ENCODE assay signal across 1 cellular context in genomic region chr7:91814189-91814588, GRCh38.
TF ChIP-seq lines count a peak whose summit lies in the region.

No MANE protein-coding gene starts in this region.

TF ChIP-seq in H1, 55 proteins besides CTCF, POLR2A, EP300 and RAD21 (continued from another document):
- TF ChIP-seq, protein P1, sequence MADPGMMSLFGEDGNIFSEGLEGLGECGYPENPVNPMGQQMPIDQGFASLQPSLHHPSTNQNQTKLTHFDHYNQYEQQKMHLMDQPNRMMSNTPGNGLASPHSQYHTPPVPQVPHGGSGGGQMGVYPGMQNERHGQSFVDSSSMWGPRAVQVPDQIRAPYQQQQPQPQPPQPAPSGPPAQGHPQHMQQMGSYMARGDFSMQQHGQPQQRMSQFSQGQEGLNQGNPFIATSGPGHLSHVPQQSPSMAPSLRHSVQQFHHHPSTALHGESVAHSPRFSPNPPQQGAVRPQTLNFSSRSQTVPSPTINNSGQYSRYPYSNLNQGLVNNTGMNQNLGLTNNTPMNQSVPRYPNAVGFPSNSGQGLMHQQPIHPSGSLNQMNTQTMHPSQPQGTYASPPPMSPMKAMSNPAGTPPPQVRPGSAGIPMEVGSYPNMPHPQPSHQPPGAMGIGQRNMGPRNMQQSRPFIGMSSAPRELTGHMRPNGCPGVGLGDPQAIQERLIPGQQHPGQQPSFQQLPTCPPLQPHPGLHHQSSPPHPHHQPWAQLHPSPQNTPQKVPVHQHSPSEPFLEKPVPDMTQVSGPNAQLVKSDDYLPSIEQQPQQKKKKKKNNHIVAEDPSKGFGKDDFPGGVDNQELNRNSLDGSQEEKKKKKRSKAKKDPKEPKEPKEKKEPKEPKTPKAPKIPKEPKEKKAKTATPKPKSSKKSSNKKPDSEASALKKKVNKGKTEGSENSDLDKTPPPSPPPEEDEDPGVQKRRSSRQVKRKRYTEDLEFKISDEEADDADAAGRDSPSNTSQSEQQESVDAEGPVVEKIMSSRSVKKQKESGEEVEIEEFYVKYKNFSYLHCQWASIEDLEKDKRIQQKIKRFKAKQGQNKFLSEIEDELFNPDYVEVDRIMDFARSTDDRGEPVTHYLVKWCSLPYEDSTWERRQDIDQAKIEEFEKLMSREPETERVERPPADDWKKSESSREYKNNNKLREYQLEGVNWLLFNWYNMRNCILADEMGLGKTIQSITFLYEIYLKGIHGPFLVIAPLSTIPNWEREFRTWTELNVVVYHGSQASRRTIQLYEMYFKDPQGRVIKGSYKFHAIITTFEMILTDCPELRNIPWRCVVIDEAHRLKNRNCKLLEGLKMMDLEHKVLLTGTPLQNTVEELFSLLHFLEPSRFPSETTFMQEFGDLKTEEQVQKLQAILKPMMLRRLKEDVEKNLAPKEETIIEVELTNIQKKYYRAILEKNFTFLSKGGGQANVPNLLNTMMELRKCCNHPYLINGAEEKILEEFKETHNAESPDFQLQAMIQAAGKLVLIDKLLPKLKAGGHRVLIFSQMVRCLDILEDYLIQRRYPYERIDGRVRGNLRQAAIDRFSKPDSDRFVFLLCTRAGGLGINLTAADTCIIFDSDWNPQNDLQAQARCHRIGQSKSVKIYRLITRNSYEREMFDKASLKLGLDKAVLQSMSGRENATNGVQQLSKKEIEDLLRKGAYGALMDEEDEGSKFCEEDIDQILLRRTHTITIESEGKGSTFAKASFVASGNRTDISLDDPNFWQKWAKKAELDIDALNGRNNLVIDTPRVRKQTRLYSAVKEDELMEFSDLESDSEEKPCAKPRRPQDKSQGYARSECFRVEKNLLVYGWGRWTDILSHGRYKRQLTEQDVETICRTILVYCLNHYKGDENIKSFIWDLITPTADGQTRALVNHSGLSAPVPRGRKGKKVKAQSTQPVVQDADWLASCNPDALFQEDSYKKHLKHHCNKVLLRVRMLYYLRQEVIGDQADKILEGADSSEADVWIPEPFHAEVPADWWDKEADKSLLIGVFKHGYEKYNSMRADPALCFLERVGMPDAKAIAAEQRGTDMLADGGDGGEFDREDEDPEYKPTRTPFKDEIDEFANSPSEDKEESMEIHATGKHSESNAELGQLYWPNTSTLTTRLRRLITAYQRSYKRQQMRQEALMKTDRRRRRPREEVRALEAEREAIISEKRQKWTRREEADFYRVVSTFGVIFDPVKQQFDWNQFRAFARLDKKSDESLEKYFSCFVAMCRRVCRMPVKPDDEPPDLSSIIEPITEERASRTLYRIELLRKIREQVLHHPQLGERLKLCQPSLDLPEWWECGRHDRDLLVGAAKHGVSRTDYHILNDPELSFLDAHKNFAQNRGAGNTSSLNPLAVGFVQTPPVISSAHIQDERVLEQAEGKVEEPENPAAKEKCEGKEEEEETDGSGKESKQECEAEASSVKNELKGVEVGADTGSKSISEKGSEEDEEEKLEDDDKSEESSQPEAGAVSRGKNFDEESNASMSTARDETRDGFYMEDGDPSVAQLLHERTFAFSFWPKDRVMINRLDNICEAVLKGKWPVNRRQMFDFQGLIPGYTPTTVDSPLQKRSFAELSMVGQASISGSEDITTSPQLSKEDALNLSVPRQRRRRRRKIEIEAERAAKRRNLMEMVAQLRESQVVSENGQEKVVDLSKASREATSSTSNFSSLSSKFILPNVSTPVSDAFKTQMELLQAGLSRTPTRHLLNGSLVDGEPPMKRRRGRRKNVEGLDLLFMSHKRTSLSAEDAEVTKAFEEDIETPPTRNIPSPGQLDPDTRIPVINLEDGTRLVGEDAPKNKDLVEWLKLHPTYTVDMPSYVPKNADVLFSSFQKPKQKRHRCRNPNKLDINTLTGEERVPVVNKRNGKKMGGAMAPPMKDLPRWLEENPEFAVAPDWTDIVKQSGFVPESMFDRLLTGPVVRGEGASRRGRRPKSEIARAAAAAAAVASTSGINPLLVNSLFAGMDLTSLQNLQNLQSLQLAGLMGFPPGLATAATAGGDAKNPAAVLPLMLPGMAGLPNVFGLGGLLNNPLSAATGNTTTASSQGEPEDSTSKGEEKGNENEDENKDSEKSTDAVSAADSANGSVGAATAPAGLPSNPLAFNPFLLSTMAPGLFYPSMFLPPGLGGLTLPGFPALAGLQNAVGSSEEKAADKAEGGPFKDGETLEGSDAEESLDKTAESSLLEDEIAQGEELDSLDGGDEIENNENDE (IDR thresholded peaks at IDR 0.05; ENCODE audit: insufficient replicate concordance, low read length) = no peak
- TF ChIP-seq CBX8 (IDR thresholded peaks at IDR 0.05; ENCODE audit: borderline replicate concordance, low read depth, low read length) (no peak), SRF (IDR thresholded peaks at IDR 0.05; ENCODE audit: low read depth, low read length) (no peak), RBBP5 (IDR thresholded peaks at IDR 0.05; ENCODE audit: borderline replicate concordance, low read depth, low read length) (no peak), ZNF274 (IDR thresholded peaks at IDR 0.05; ENCODE audit: borderline replicate concordance, extremely low read depth, low read length) (no peak)
